14 cellular contexts compared by ENCODE assay signal in genomic region chr5:115351356-115352195, GRCh38.
A peak's percentile ranks its signal among the peaks of the same experiment; 100 is the strongest.
DNase-seq lines count a peak whose midpoint lies in the region; ATAC-seq and TF ChIP-seq lines count a peak whose summit lies in the region.
"Had no signal": no experiment of that assay in that cellular context is flagged by ENCODE, and none has a peak within 500 bp of the region (broad histone marks: within the 10 kb centered on the region; RNA-seq: fewer than 3 reads in every experiment).

No MANE protein-coding gene starts in this region.

- in situ Hi-C loops in astrocyte of the spinal cord (cut with HindIII; ENCODE audit: low sequenced_read_pairs), result no loop called here

- no peak overlapping the region for H3K4me3 ChIP-seq in astrocyte of the spinal cord (ENCODE audit: low read depth, low read length)
- H3K4me3 ChIP-seq: spleen, upper lobe of right lung had no signal

- DNase-seq in DMS53 treated with DMSO at 0.1 percent for 48 hours (lab: John Stamatoyannopoulos, UW; ENCODE audit: unreplicated experiment) (peak; percentile 40), astrocyte of the spinal cord (ENCODE audit: low read depth, low spot score) (peak; percentile 72), kidney tubule cell (ENCODE audit: low spot score) (peak; percentile 31), NCI-H524 (lab: John Stamatoyannopoulos, UW) (no peak), hypothalamus (lab: John Stamatoyannopoulos, UW) (no peak)
- DNase-seq in activated CD4-positive, CD25-positive, alpha-beta regulatory T cell treated with anti-CD3 and anti-CD28 coated beads, Interleukin-2, amount 50 U/mL, for 72 hours, result no peak
- DNase-seq: activated naive CD8-positive, alpha-beta T cell treated with anti-CD3 and anti-CD28 coated beads, Interleukin-2, amount 50 U/mL, for 24 hours; CD8-positive, alpha-beta memory T cell; NCI-H146; nephron progenitor cell; spleen; upper lobe of right lung had no signal

- peak; percentile 57 for ATAC-seq in HG03432 (IDR thresholded peaks at IDR 0.05; ENCODE audit: unreplicated experiment)
- no peak for ATAC-seq in HG02981 (IDR thresholded peaks at IDR 0.05; ENCODE audit: unreplicated experiment)
- ATAC-seq: activated naive CD8-positive, alpha-beta T cell treated with anti-CD3 and anti-CD28 coated beads, Interleukin-2, amount 50 U/mL, for 24 hours; upper lobe of right lung had no signal

- no peak for TF ChIP-seq CTCF in astrocyte of the spinal cord (IDR thresholded peaks at IDR 0.05; ENCODE audit: low read depth, low read length)

Comparison
In these comparisons a context has a peak if more than half of its experiments do, and no peak if none do; other contexts are left out.
1. DNase-seq: peak in DMS53 treated with DMSO at 0.1 percent for 48 hours (single experiment), astrocyte of the spinal cord (single experiment) and kidney tubule cell (single experiment); none in NCI-H524 (0 of 2), hypothalamus (0 of 51) and activated CD4-positive, CD25-positive, alpha-beta regulatory T cell treated with anti-CD3 and anti-CD28 coated beads, Interleukin-2, amount 50 U/mL, for 72 hours (single experiment).